ENCODE assay signal across 11 cellular contexts in genomic region chr1:8023287-8023994, GRCh38. TPM values are rescaled to one million over a fixed set of nuclear protein-coding genes. Genes with fewer than 3 reads are reported as not detected.
DNase-seq lines count a peak whose midpoint lies in the region; ATAC-seq and TF ChIP-seq lines count a peak whose summit lies in the region.
"Had no signal": no experiment of that assay in that cellular context is flagged by ENCODE, and none has a peak within 500 bp of the region (broad histone marks: within the 10 kb centered on the region; RNA-seq: fewer than 3 reads in every experiment).

No MANE protein-coding gene starts in this region.

- H3K9ac ChIP-seq in iPS-20b (ENCODE audit: low read depth, low read length) = peak overlapping the region; percentile 55; the same call in 1 of the 2 replicates

- intact Hi-C loops in Calu3 (cut with micrococcal nuclease; ENCODE audit: unreplicated experiment) = no loop called here
- intact Hi-C loops in body of pancreas (cut with DNase I) = no loop called here
- intact Hi-C loops in psoas muscle (cut with DNase I) = no loop called here
- intact Hi-C loops in posterior cingulate gyrus (cut with DNase I) = no loop called here

- H3K27ac ChIP-seq in body of pancreas = peak overlapping the region; percentile 78 to 100 (median 99)
- no peak overlapping the region for H3K27ac ChIP-seq in iPS-20b (ENCODE audit: low read length)
- H3K27ac ChIP-seq in psoas muscle = peak overlapping the region; percentile 38

- peaks cover 92% of the 10 kb centered on the region for H3K36me3 Mint-ChIP-seq in Calu3 (ENCODE audit: insufficient read depth, unreplicated experiment)
- H3K36me3 Mint-ChIP-seq in natural killer cell treated with Interleukin-12 subunit alpha and Interleukin-12 subunit beta and Interleukin-15 and Interleukin-18, amount 100 ng/mL, for 72 hours = peaks cover 6% of the 10 kb centered on the region
- H3K36me3 Mint-ChIP-seq: activated naive CD8-positive, alpha-beta T cell had no signal

- 23 to 26% methylated on average over 10 of the region's 10 CpGs for WGBS in body of pancreas, 2 donors
- 80 to 92% (median 83%) methylated on average over 10 of the region's 10 CpGs for WGBS in psoas muscle, 3 donors

- CTCF ChIA-PET in Calu3 (lab: Charles Lee) = no interaction called here

- TF ChIP-seq CTCF in Calu3 (IDR thresholded peaks at IDR 0.05; ENCODE audit: unreplicated experiment) (no peak), body of pancreas (IDR thresholded peaks at IDR 0.05) (no peak), psoas muscle (IDR thresholded peaks at IDR 0.05) (no peak), GM10266 (IDR thresholded peaks at IDR 0.05; ENCODE audit: control insufficient read depth, insufficient read depth, low read depth, missing control alignments) (no peak)

- no peaks in the 10 kb centered on the region for H3K27me3 ChIP-seq in body of pancreas
- peaks cover 22% of the 10 kb centered on the region for H3K27me3 ChIP-seq in iPS-20b (ENCODE audit: insufficient read depth, low read length)
- H3K27me3 ChIP-seq in psoas muscle (ENCODE audit: insufficient read depth in 3 of 3, low read length in 2 of 3) = no peaks in the 10 kb centered on the region

- H3K9me3 ChIP-seq in body of pancreas = no peaks in the 10 kb centered on the region
- H3K9me3 ChIP-seq in iPS-20b (ENCODE audit: insufficient read depth, low read depth, low read length) = no peaks in the 10 kb centered on the region
- H3K9me3 ChIP-seq in psoas muscle = no peaks in the 10 kb centered on the region
- H3K9me3 ChIP-seq: BE2C had no signal

- peaks cover 38% of the 10 kb centered on the region for H3K4me1 Mint-ChIP-seq in Calu3 (ENCODE audit: low read depth, unreplicated experiment)
- peaks cover 13 to 14% of the 10 kb centered on the region in 2 donors for H3K4me1 Mint-ChIP-seq in natural killer cell treated with Interleukin-12 subunit alpha and Interleukin-12 subunit beta and Interleukin-15 and Interleukin-18, amount 100 ng/mL, for 72 hours (ENCODE audit: low read depth in 2 of 2)

- TF ChIP-seq POLR2A in body of pancreas (IDR thresholded peaks at IDR 0.05) = peak; percentile 51 to 87 (median 69)

- no TSS peak for BruUV-seq in Calu3 (replicated peaks; lab: Mats Ljungman, UMichigan)

- no peak for DNase-seq in Calu3
- DNase-seq in body of pancreas = peak in 3 of 4 donors; percentile 56 to 65 (median 59)
- DNase-seq in psoas muscle = no peak
- DNase-seq in GM10266 (ENCODE audit: extremely low spot score) = no peak
- no peak for DNase-seq in natural killer cell treated with Interleukin-12 subunit alpha and Interleukin-12 subunit beta and Interleukin-15 and Interleukin-18, amount 100 ng/mL, for 72 hours (ENCODE audit: low spot score)
- no peak for DNase-seq in NCI-H1048 (lab: John Stamatoyannopoulos, UW)
- DNase-seq in posterior cingulate gyrus = no peak
- DNase-seq: BE2C, SIG-M5 had no signal

- H3K4me1 ChIP-seq in body of pancreas = peaks cover 69% of the 10 kb centered on the region
- peaks cover 61% of the 10 kb centered on the region for H3K4me1 ChIP-seq in iPS-20b (ENCODE audit: insufficient read depth, low read length)
- H3K4me1 ChIP-seq in psoas muscle = peaks cover 70% of the 10 kb centered on the region
- H3K4me1 ChIP-seq: BE2C had no signal

- peak overlapping the region; percentile 26 to 76 for H3K4me3 ChIP-seq in body of pancreas
- H3K4me3 ChIP-seq in iPS-20b (ENCODE audit: low read length) = peak overlapping the region; percentile 78
- peak overlapping the region; percentile 74 for H3K4me3 ChIP-seq in psoas muscle

- H3K36me3 ChIP-seq in body of pancreas (replicated peaks in 1 of 2; ENCODE audit: insufficient read depth in 1 of 2, low read depth in 2 of 2) = no peaks in the 10 kb centered on the region
- no peaks in the 10 kb centered on the region for H3K36me3 ChIP-seq in iPS-20b (ENCODE audit: insufficient read depth, low read depth, low read length)
- H3K36me3 ChIP-seq in psoas muscle (ENCODE audit: insufficient read depth in 1 of 2, low read depth in 1 of 2) = no peaks in the 10 kb centered on the region
- H3K36me3 ChIP-seq: BE2C had no signal

- no peak for ATAC-seq in body of pancreas
- ATAC-seq in psoas muscle = no peak
- ATAC-seq in natural killer cell treated with Interleukin-12 subunit alpha and Interleukin-12 subunit beta and Interleukin-15 and Interleukin-18, amount 100 ng/mL, for 72 hours = no peak

- H3K27ac Mint-ChIP-seq in Calu3 (ENCODE audit: unreplicated experiment) = peak overlapping the region; percentile 100
- peak overlapping the region in 1 of 2 donors; percentile 40 for H3K27ac Mint-ChIP-seq in natural killer cell treated with Interleukin-12 subunit alpha and Interleukin-12 subunit beta and Interleukin-15 and Interleukin-18, amount 100 ng/mL, for 72 hours
- H3K27ac Mint-ChIP-seq: activated naive CD8-positive, alpha-beta T cell had no signal

- peak overlapping the region; percentile 97 for H3K4me3 Mint-ChIP-seq in Calu3 (ENCODE audit: low read depth, unreplicated experiment)
- no peak overlapping the region for H3K4me3 Mint-ChIP-seq in natural killer cell treated with Interleukin-12 subunit alpha and Interleukin-12 subunit beta and Interleukin-15 and Interleukin-18, amount 100 ng/mL, for 72 hours
- H3K4me3 Mint-ChIP-seq: activated naive CD8-positive, alpha-beta T cell had no signal

- no peaks in the 10 kb centered on the region for H3K9me3 Mint-ChIP-seq in Calu3 (ENCODE audit: low read depth, unreplicated experiment)
- no peaks in the 10 kb centered on the region for H3K9me3 Mint-ChIP-seq in natural killer cell treated with Interleukin-12 subunit alpha and Interleukin-12 subunit beta and Interleukin-15 and Interleukin-18, amount 100 ng/mL, for 72 hours

- no peaks in the 10 kb centered on the region for H3K27me3 Mint-ChIP-seq in Calu3 (ENCODE audit: unreplicated experiment)
- peaks cover 21 to 26% of the 10 kb centered on the region in 2 donors for H3K27me3 Mint-ChIP-seq in natural killer cell treated with Interleukin-12 subunit alpha and Interleukin-12 subunit beta and Interleukin-15 and Interleukin-18, amount 100 ng/mL, for 72 hours

RNA-seq across cellular contexts. Expression of gene ERRFI1, which starts 2.7 kb away (rescaled TPM):
- total RNA-seq in Calu3 (2022) = 74.9 and 83.0 TPM in 2 replicates
- total RNA-seq in body of pancreas = 100 to 1,000 TPM; 127 to 273 TPM
- total RNA-seq in psoas muscle = 10 to 100 TPM; 23.2 to 76.2 (median 58.7) TPM
- 10 to 100 TPM; 55.4 to 99.9 (median 94.9) TPM for polyA plus RNA-seq in psoas muscle
- total RNA-seq in natural killer cell treated with Interleukin-12 subunit alpha and Interleukin-12 subunit beta and Interleukin-15 and Interleukin-18, amount 100 ng/mL, for 72 hours = 1 to 10 TPM; 3.5 to 6.3 TPM

Comparison
In these comparisons a context has a peak if more than half of its experiments do, and no peak if none do; other contexts are left out.
1. DNase-seq: peak in body of pancreas (3 of 4); none in Calu3 (single experiment), psoas muscle (0 of 2), GM10266 (single experiment), natural killer cell treated with Interleukin-12 subunit alpha and Interleukin-12 subunit beta and Interleukin-15 and Interleukin-18, amount 100 ng/mL, for 72 hours (single experiment), NCI-H1048 (single experiment) and posterior cingulate gyrus (0 of 10).
2. Peak in every context shown above with its lines, with median percentiles within 50 percentile points of each other: H3K4me3 ChIP-seq.